Comparison of ENCODE assay signal across 23 cellular contexts in genomic region chr1:210905944-210906453, GRCh38.
"Had no signal": no experiment of that assay in that cellular context is flagged by ENCODE, and none has a peak within 500 bp of the region (broad histone marks: within the 10 kb centered on the region; RNA-seq: fewer than 3 reads in every experiment).

No MANE protein-coding gene starts in this region.

- H3K36me3 ChIP-seq: lower lobe of right lung, neutrophil, right atrium auricular region, transverse colon, vagina had no signal

- H3K9me3 Mint-ChIP-seq: activated naive CD8-positive, alpha-beta T cell treated with anti-CD3 and anti-CD28 coated beads for 36 hours; brain; central memory CD8-positive, alpha-beta T cell; naive thymus-derived CD4-positive, alpha-beta T cell had no signal

- H3K4me1 ChIP-seq: foreskin keratinocyte, lower lobe of right lung, right atrium auricular region, transverse colon, vagina had no signal

- DNase-seq: activated CD4-positive, alpha-beta T cell treated with anti-CD3 and anti-CD28 coated beads, Interleukin-2, amount 50 U/mL, for 1 hour; activated CD8-positive, alpha-beta memory T cell treated with anti-CD3 and anti-CD28 coated beads for 24 hours; activated gamma-delta T cell treated with Interleukin-2 at 50 U/mL for 16 hours; activated naive CD8-positive, alpha-beta T cell treated with anti-CD3 and anti-CD28 coated beads for 36 hours; amygdala; effector CD8-positive, alpha-beta T cell; foreskin keratinocyte; immature natural killer cell; lower lobe of right lung; naive thymus-derived CD4-positive, alpha-beta T cell; posterior cingulate gyrus; stimulated activated CD4-positive, alpha-beta T cell treated with anti-CD3 and anti-CD28 coated beads, Interleukin-15, amount 100 ng/mL, for 24 hours; stimulated activated CD4-positive, alpha-beta T cell treated with anti-CD3 and anti-CD28 coated beads, Interleukin-4, amount 100 ng/mL, for 24 hours; stimulated activated naive CD8-positive, alpha-beta T cell treated with anti-CD3 and anti-CD28 coated beads, Interleukin-15, Interleukin-2, amounts not matched to agents 100 U/mL and 50 U/mL, for 24 hours; T-helper 9 cell; transverse colon had no signal

- H3K4me1 Mint-ChIP-seq: activated naive CD8-positive, alpha-beta T cell treated with anti-CD3 and anti-CD28 coated beads for 36 hours; central memory CD8-positive, alpha-beta T cell; immature natural killer cell had no signal

- ATAC-seq: activated CD4-positive, CD25-positive, alpha-beta regulatory T cell treated with anti-CD3 and anti-CD28 coated beads, Interleukin-2, amount 50 U/mL, for 24 hours; foreskin keratinocyte; lower lobe of right lung; naive thymus-derived CD4-positive, alpha-beta T cell; stimulated activated naive CD8-positive, alpha-beta T cell treated with anti-CD3 and anti-CD28 coated beads, Interleukin-15, Interleukin-2, amounts not matched to agents 100 U/mL and 50 U/mL, for 24 hours had no signal

- H3K27me3 ChIP-seq: neutrophil, right atrium auricular region, transverse colon, vagina had no signal

- H3K9me3 ChIP-seq: lower lobe of right lung, neutrophil, right atrium auricular region, transverse colon, vagina had no signal

- H3K27me3 Mint-ChIP-seq: brain had no signal

- H3K27ac Mint-ChIP-seq: activated naive CD8-positive, alpha-beta T cell treated with anti-CD3 and anti-CD28 coated beads for 36 hours; immature natural killer cell; naive thymus-derived CD4-positive, alpha-beta T cell had no signal

- H3K36me3 Mint-ChIP-seq: activated naive CD8-positive, alpha-beta T cell treated with anti-CD3 and anti-CD28 coated beads for 36 hours; brain; immature natural killer cell; naive thymus-derived CD4-positive, alpha-beta T cell had no signal

- H3K27ac ChIP-seq: foreskin keratinocyte, lower lobe of right lung, neutrophil, right atrium auricular region, skin epidermis, transverse colon, vagina had no signal

- H3K4me3 ChIP-seq: lower lobe of right lung, right atrium auricular region, skin epidermis, transverse colon, vagina had no signal

- H3K4me3 Mint-ChIP-seq: activated naive CD8-positive, alpha-beta T cell treated with anti-CD3 and anti-CD28 coated beads for 36 hours; brain; central memory CD8-positive, alpha-beta T cell; immature natural killer cell; naive thymus-derived CD4-positive, alpha-beta T cell had no signal
